In genomic region chr5:133088064-133088463, GRCh38 we compare ENCODE assay signal across 17 cellular contexts. TPM values are rescaled to one million over a fixed set of nuclear protein-coding genes. Genes with fewer than 3 reads are reported as not detected.
DNase-seq lines count a peak whose midpoint lies in the region; ATAC-seq and TF ChIP-seq lines count a peak whose summit lies in the region.
"Had no signal": no experiment of that assay in that cellular context is flagged by ENCODE, and none has a peak within 500 bp of the region (broad histone marks: within the 10 kb centered on the region; RNA-seq: fewer than 3 reads in every experiment).

No MANE protein-coding gene starts in this region.

- no peak for TF ChIP-seq POLR2A in esophagus squamous epithelium (IDR thresholded peaks at IDR 0.05)

- no peaks in the 10 kb centered on the region for H3K27me3 Mint-ChIP-seq in activated CD4-positive, alpha-beta memory T cell treated with anti-CD3 and anti-CD28 coated beads for 36 hours
- H3K27me3 Mint-ChIP-seq in activated CD4-positive, alpha-beta memory T cell treated with anti-CD3 and anti-CD28 coated beads, Interleukin-2, amount 10 ng/mL, durations not matched to agents 7 days and 5 days, result no peaks in the 10 kb centered on the region
- H3K27me3 Mint-ChIP-seq in stimulated activated naive CD8-positive, alpha-beta T cell treated with anti-CD3 and anti-CD28 coated beads, Interleukin-15, Interleukin-2, amounts not matched to agents 100 ng/mL and 50 ng/mL, for 24 hours, result no peaks in the 10 kb centered on the region
- H3K27me3 Mint-ChIP-seq in stimulated activated naive B cell treated with anti-CD40 and anti-IgM and Interleukin-4, amounts not matched to agents 10 μg/mL and 1 μg/mL and 100 μg/mL, for 72 hours, result no peaks in the 10 kb centered on the region
- H3K27me3 Mint-ChIP-seq: CD4-positive, alpha-beta T cell had no signal

- no peaks in the 10 kb centered on the region for H3K4me1 ChIP-seq in HEK293 (ENCODE audit: control insufficient read depth, insufficient read depth, low read length)
- H3K4me1 ChIP-seq in esophagus squamous epithelium, result no peaks in the 10 kb centered on the region
- H3K4me1 ChIP-seq: BE2C, Caco-2, HAP-1 had no signal

- H3K4me3 Mint-ChIP-seq in activated CD4-positive, alpha-beta memory T cell treated with anti-CD3 and anti-CD28 coated beads for 36 hours, result no peak overlapping the region
- H3K4me3 Mint-ChIP-seq in activated CD4-positive, alpha-beta memory T cell treated with anti-CD3 and anti-CD28 coated beads, Interleukin-2, amount 10 ng/mL, durations not matched to agents 7 days and 5 days, result no peak overlapping the region
- H3K4me3 Mint-ChIP-seq in stimulated activated naive CD8-positive, alpha-beta T cell treated with anti-CD3 and anti-CD28 coated beads, Interleukin-15, Interleukin-2, amounts not matched to agents 100 ng/mL and 50 ng/mL, for 24 hours, result no peak overlapping the region
- no peak overlapping the region for H3K4me3 Mint-ChIP-seq in stimulated activated naive B cell treated with anti-CD40 and anti-IgM and Interleukin-4, amounts not matched to agents 10 μg/mL and 1 μg/mL and 100 μg/mL, for 72 hours
- H3K4me3 Mint-ChIP-seq: CD4-positive, alpha-beta T cell had no signal

- intact Hi-C loops in activated CD4-positive, alpha-beta memory T cell treated with anti-CD3 and anti-CD28 coated beads for 36 hours (cut with micrococcal nuclease), result no loop called here
- intact Hi-C loops in esophagus squamous epithelium (cut with DNase I), result no loop called here

- WGBS in esophagus squamous epithelium, 2 donors, result 89 to 98% methylated on average over 2 to 3 of the region's 3 CpGs

- CTCF ChIA-PET in activated CD4-positive, alpha-beta memory T cell treated with anti-CD3 and anti-CD28 coated beads for 36 hours (lab: Charles Lee), result no interaction called here
- CTCF ChIA-PET in activated CD4-positive, alpha-beta memory T cell treated with anti-CD3 and anti-CD28 coated beads, Interleukin-2, amount 10 ng/mL, durations not matched to agents 7 days and 5 days (lab: Charles Lee), result no interaction called here
- CTCF ChIA-PET in HEK293 (lab: Yijun Ruan, JAX), result interaction anchor here (0.6 kb wide), 1 partner anchor 369 kb away, joined by 3 read pairs; no protein-coding TSS in a partner anchor

- TF ChIP-seq CTCF in HEK293 (tag by site-specific recombination; IDR thresholded peaks at IDR 0.05), result no peak
- no peak for TF ChIP-seq CTCF in esophagus squamous epithelium (IDR thresholded peaks at IDR 0.05)

- DNase-seq in activated CD4-positive, alpha-beta memory T cell treated with anti-CD3 and anti-CD28 coated beads for 36 hours, result no peak
- no peak for DNase-seq in activated CD4-positive, alpha-beta memory T cell treated with anti-CD3 and anti-CD28 coated beads, Interleukin-2, amount 10 ng/mL, durations not matched to agents 7 days and 5 days
- no peak for DNase-seq in stimulated activated naive CD8-positive, alpha-beta T cell treated with anti-CD3 and anti-CD28 coated beads, Interleukin-15, Interleukin-2, amounts not matched to agents 100 U/mL and 50 U/mL, for 24 hours
- no peak for DNase-seq in stimulated activated naive B cell treated with anti-CD40 and anti-IgM and Interleukin-4, amounts not matched to agents 10 μg/mL and 1 μg/mL and 100 μg/mL, for 72 hours
- no peak for DNase-seq in substantia nigra (lab: John Stamatoyannopoulos, UW)
- no peak for DNase-seq in esophagus squamous epithelium (lab: John Stamatoyannopoulos, UW)
- DNase-seq: 8988T; BE2C; Caco-2; CD4-positive, alpha-beta T cell; DMS153; DMS79; GF-D8 had no signal

- H3K27me3 ChIP-seq in esophagus squamous epithelium, result no peaks in the 10 kb centered on the region
- H3K27me3 ChIP-seq: BE2C had no signal

- POLR2A ChIA-PET in activated CD4-positive, alpha-beta memory T cell treated with anti-CD3 and anti-CD28 coated beads for 36 hours (lab: Charles Lee), result no interaction called here
- POLR2A ChIA-PET in activated CD4-positive, alpha-beta memory T cell treated with anti-CD3 and anti-CD28 coated beads, Interleukin-2, amount 10 ng/mL, durations not matched to agents 7 days and 5 days (lab: Charles Lee), result no interaction called here
- POLR2A ChIA-PET in HEK293 (lab: Yijun Ruan, JAX), result interaction anchor here (1.0 to 1.6 kb wide), 2 partner anchors 17 to 36 kb away, joined by 3 to 4 read pairs; partner anchors contain the start of gene HSPA4

- no peaks in the 10 kb centered on the region for H3K9me3 ChIP-seq in HEK293 (ENCODE audit: control insufficient read depth, insufficient read depth, low read depth, low read length)
- H3K9me3 ChIP-seq in esophagus squamous epithelium, result no peaks in the 10 kb centered on the region
- H3K9me3 ChIP-seq: BE2C, Caco-2, HAP-1 had no signal

- no peak for ATAC-seq in stimulated activated naive CD8-positive, alpha-beta T cell treated with anti-CD3 and anti-CD28 coated beads, Interleukin-15, Interleukin-2, amounts not matched to agents 100 U/mL and 50 U/mL, for 24 hours
- no peak for ATAC-seq in stimulated activated naive B cell treated with anti-CD40 and anti-IgM and Interleukin-4, amounts not matched to agents 10 μg/mL and 1 μg/mL and 100 μg/mL, for 72 hours (replicated peaks)

- H3K27ac Mint-ChIP-seq in activated CD4-positive, alpha-beta memory T cell treated with anti-CD3 and anti-CD28 coated beads for 36 hours, result peak overlapping the region; percentile 33
- H3K27ac Mint-ChIP-seq in activated CD4-positive, alpha-beta memory T cell treated with anti-CD3 and anti-CD28 coated beads, Interleukin-2, amount 10 ng/mL, durations not matched to agents 7 days and 5 days, result no peak overlapping the region
- peak overlapping the region; percentile 61 for H3K27ac Mint-ChIP-seq in stimulated activated naive CD8-positive, alpha-beta T cell treated with anti-CD3 and anti-CD28 coated beads, Interleukin-15, Interleukin-2, amounts not matched to agents 100 ng/mL and 50 ng/mL, for 24 hours
- H3K27ac Mint-ChIP-seq in stimulated activated naive B cell treated with anti-CD40 and anti-IgM and Interleukin-4, amounts not matched to agents 10 μg/mL and 1 μg/mL and 100 μg/mL, for 72 hours, result peak overlapping the region; percentile 37
- H3K27ac Mint-ChIP-seq: CD4-positive, alpha-beta T cell had no signal

- H3K27ac ChIP-seq in HEK293 (ENCODE audit: extremely low read depth, low read depth, low read length) (no peak overlapping the region), substantia nigra (ENCODE audit: low read depth, low read length, poor library complexity, severe bottlenecking) (no peak overlapping the region), esophagus squamous epithelium (no peak overlapping the region)
- H3K27ac ChIP-seq: C4-2B had no signal

- peaks cover 52 to 84% of the 10 kb centered on the region in 2 experiments for H3K36me3 ChIP-seq in HEK293 (ENCODE audit: control insufficient read depth in 2 of 2, insufficient read depth in 1 of 2, low read length in 2 of 2)
- H3K36me3 ChIP-seq in esophagus squamous epithelium, result peaks cover 0 to 94% (median 27%) of the 10 kb centered on the region in 3 donors

- H3K4me3 ChIP-seq in HEK293 (ENCODE audit: low read depth, low read length), result no peak overlapping the region
- no peak overlapping the region for H3K4me3 ChIP-seq in esophagus squamous epithelium
- H3K4me3 ChIP-seq: HAP-1 had no signal

- H3K4me1 Mint-ChIP-seq in activated CD4-positive, alpha-beta memory T cell treated with anti-CD3 and anti-CD28 coated beads for 36 hours (ENCODE audit: low read depth), result peaks cover 3% of the 10 kb centered on the region
- H3K4me1 Mint-ChIP-seq in activated CD4-positive, alpha-beta memory T cell treated with anti-CD3 and anti-CD28 coated beads, Interleukin-2, amount 10 ng/mL, durations not matched to agents 7 days and 5 days, result no peaks in the 10 kb centered on the region
- no peaks in the 10 kb centered on the region for H3K4me1 Mint-ChIP-seq in stimulated activated naive CD8-positive, alpha-beta T cell treated with anti-CD3 and anti-CD28 coated beads, Interleukin-15, Interleukin-2, amounts not matched to agents 100 ng/mL and 50 ng/mL, for 24 hours (ENCODE audit: low read depth)
- H3K4me1 Mint-ChIP-seq in stimulated activated naive B cell treated with anti-CD40 and anti-IgM and Interleukin-4, amounts not matched to agents 10 μg/mL and 1 μg/mL and 100 μg/mL, for 72 hours, result peaks cover 6 to 13% of the 10 kb centered on the region in 2 donors

- H3K36me3 Mint-ChIP-seq in activated CD4-positive, alpha-beta memory T cell treated with anti-CD3 and anti-CD28 coated beads for 36 hours, result peaks cover 45% of the 10 kb centered on the region
- H3K36me3 Mint-ChIP-seq in activated CD4-positive, alpha-beta memory T cell treated with anti-CD3 and anti-CD28 coated beads, Interleukin-2, amount 10 ng/mL, durations not matched to agents 7 days and 5 days (ENCODE audit: low read depth), result peaks cover 37% of the 10 kb centered on the region
- H3K36me3 Mint-ChIP-seq in stimulated activated naive CD8-positive, alpha-beta T cell treated with anti-CD3 and anti-CD28 coated beads, Interleukin-15, Interleukin-2, amounts not matched to agents 100 ng/mL and 50 ng/mL, for 24 hours (ENCODE audit: low read depth), result peaks cover 80% of the 10 kb centered on the region
- peaks cover 32 to 48% of the 10 kb centered on the region in 2 donors for H3K36me3 Mint-ChIP-seq in stimulated activated naive B cell treated with anti-CD40 and anti-IgM and Interleukin-4, amounts not matched to agents 10 μg/mL and 1 μg/mL and 100 μg/mL, for 72 hours

- H3K9me3 Mint-ChIP-seq in activated CD4-positive, alpha-beta memory T cell treated with anti-CD3 and anti-CD28 coated beads for 36 hours, result no peaks in the 10 kb centered on the region
- no peaks in the 10 kb centered on the region for H3K9me3 Mint-ChIP-seq in activated CD4-positive, alpha-beta memory T cell treated with anti-CD3 and anti-CD28 coated beads, Interleukin-2, amount 10 ng/mL, durations not matched to agents 7 days and 5 days
- H3K9me3 Mint-ChIP-seq in stimulated activated naive CD8-positive, alpha-beta T cell treated with anti-CD3 and anti-CD28 coated beads, Interleukin-15, Interleukin-2, amounts not matched to agents 100 ng/mL and 50 ng/mL, for 24 hours, result no peaks in the 10 kb centered on the region
- H3K9me3 Mint-ChIP-seq in stimulated activated naive B cell treated with anti-CD40 and anti-IgM and Interleukin-4, amounts not matched to agents 10 μg/mL and 1 μg/mL and 100 μg/mL, for 72 hours, result no peaks in the 10 kb centered on the region
- H3K9me3 Mint-ChIP-seq: CD4-positive, alpha-beta T cell had no signal

TF ChIP-seq in HEK293, 187 proteins besides CTCF, POLR2A, EP300 and RAD21 (continues in another document):
- no peak for TF ChIP-seq SETDB1 (IDR thresholded peaks at IDR 0.05; ENCODE audit: insufficient read length, low read length)

RNA-seq across cellular contexts. Expression of gene HSPA4, which starts 36.3 kb away (rescaled TPM):
- total RNA-seq in activated CD4-positive, alpha-beta memory T cell treated with anti-CD3 and anti-CD28 coated beads for 36 hours, result 100 to 1,000 TPM; 221 to 236 TPM
- 10 to 100 TPM; 88.2 to 94.6 TPM for total RNA-seq in activated CD4-positive, alpha-beta memory T cell treated with anti-CD3 and anti-CD28 coated beads, Interleukin-2, amount 10 ng/mL, durations not matched to agents 7 days and 5 days
- total RNA-seq in esophagus squamous epithelium, result 10 to 100 TPM; 47.7 to 82.4 (median 67.3) TPM
